ENCODE assay signal across 1 cellular context in the genomic region with DNA sequence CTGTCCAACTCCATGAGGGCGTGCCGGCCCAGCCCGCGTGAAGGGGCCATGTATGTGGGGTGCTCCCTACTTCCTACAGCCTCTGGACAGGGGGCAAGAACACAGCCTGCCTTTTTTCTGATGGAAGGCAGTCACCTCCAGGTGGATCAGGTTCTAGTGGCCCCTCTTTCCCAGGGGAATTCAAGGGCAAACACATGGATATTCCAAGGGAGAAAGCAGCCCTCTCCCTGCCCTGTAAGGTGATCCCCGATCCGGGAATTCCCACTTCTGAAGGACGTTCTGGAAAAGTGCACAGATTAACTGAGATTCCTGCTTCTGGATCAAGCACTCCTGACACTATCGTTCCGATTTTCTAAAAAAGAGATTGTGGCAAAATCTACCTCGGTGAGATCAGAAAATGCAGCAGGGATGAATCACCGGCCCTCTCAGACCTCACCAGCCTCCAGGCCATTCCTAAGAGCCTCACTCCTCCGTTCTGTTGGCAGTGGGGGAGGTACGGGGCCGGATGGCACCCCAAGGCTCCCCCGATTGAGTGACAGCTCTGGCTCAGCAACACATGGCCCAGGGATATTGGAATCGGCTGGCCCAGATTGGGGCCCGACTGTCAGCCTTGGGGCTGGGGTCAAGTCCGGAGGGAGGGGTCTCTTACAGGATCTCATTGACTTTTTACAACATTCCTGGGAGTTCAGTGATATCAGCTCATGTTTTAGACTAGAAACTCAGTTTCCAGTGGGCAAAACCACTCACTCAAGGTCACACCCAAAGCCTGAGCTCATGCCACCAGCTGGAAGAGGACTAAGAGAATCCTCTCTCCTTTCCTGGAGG.
TF ChIP-seq lines count a peak whose summit lies in the region.

No MANE protein-coding gene starts in this region.

TF ChIP-seq in HepG2, 621 proteins besides CTCF, POLR2A, EP300 and RAD21 (continued from another document and continues in another):
- TF ChIP-seq, protein P1, sequence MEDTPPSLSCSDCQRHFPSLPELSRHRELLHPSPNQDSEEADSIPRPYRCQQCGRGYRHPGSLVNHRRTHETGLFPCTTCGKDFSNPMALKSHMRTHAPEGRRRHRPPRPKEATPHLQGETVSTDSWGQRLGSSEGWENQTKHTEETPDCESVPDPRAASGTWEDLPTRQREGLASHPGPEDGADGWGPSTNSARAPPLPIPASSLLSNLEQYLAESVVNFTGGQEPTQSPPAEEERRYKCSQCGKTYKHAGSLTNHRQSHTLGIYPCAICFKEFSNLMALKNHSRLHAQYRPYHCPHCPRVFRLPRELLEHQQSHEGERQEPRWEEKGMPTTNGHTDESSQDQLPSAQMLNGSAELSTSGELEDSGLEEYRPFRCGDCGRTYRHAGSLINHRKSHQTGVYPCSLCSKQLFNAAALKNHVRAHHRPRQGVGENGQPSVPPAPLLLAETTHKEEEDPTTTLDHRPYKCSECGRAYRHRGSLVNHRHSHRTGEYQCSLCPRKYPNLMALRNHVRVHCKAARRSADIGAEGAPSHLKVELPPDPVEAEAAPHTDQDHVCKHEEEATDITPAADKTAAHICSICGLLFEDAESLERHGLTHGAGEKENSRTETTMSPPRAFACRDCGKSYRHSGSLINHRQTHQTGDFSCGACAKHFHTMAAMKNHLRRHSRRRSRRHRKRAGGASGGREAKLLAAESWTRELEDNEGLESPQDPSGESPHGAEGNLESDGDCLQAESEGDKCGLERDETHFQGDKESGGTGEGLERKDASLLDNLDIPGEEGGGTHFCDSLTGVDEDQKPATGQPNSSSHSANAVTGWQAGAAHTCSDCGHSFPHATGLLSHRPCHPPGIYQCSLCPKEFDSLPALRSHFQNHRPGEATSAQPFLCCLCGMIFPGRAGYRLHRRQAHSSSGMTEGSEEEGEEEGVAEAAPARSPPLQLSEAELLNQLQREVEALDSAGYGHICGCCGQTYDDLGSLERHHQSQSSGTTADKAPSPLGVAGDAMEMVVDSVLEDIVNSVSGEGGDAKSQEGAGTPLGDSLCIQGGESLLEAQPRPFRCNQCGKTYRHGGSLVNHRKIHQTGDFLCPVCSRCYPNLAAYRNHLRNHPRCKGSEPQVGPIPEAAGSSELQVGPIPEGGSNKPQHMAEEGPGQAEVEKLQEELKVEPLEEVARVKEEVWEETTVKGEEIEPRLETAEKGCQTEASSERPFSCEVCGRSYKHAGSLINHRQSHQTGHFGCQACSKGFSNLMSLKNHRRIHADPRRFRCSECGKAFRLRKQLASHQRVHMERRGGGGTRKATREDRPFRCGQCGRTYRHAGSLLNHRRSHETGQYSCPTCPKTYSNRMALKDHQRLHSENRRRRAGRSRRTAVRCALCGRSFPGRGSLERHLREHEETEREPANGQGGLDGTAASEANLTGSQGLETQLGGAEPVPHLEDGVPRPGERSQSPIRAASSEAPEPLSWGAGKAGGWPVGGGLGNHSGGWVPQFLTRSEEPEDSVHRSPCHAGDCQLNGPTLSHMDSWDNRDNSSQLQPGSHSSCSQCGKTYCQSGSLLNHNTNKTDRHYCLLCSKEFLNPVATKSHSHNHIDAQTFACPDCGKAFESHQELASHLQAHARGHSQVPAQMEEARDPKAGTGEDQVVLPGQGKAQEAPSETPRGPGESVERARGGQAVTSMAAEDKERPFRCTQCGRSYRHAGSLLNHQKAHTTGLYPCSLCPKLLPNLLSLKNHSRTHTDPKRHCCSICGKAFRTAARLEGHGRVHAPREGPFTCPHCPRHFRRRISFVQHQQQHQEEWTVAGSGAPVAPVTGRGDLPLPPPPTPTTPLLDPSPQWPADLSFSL (CRISPR knock-in tag; IDR thresholded peaks at IDR 0.05) = no peak
- TF ChIP-seq HMGA1 (CRISPR knock-in tag; conservative IDR thresholded peaks at IDR 0.05) (no peak), NAIF1 (CRISPR knock-in tag; IDR thresholded peaks at IDR 0.05; ENCODE audit: borderline replicate concordance) (no peak; the same call in 1 of the 2 replicates), ZNF224 (CRISPR knock-in tag; IDR thresholded peaks at IDR 0.05) (no peak), ZNF577 (CRISPR knock-in tag; IDR thresholded peaks at IDR 0.05; ENCODE audit: borderline replicate concordance, low read depth) (no peak), SKI (IDR thresholded peaks at IDR 0.05; ENCODE audit: partially characterized antibody) (no peak), GFI1 (CRISPR knock-in tag; IDR thresholded peaks at IDR 0.05; ENCODE audit: borderline replicate concordance) (peak; percentile 59; the same call in 1 of the 2 replicates), NCOA5 (CRISPR knock-in tag; IDR thresholded peaks at IDR 0.05) (no peak), ZFP37 (CRISPR knock-in tag; IDR thresholded peaks at IDR 0.05; ENCODE audit: borderline replicate concordance) (no peak), PRMT3 (CRISPR knock-in tag; IDR thresholded peaks at IDR 0.05; ENCODE audit: borderline replicate concordance, low read depth) (0 out of 2 replicates have a peak, but pooled peaks have one; percentile 33), HNF4G (IDR thresholded peaks at IDR 0.05; ENCODE audit: borderline replicate concordance, low read depth, low read length) (no peak), HNF4G (CRISPR knock-in tag; IDR thresholded peaks at IDR 0.05; ENCODE audit: borderline replicate concordance, low read depth) (no peak), SP4 (CRISPR knock-in tag; IDR thresholded peaks at IDR 0.05) (no peak), FOXA1 (IDR thresholded peaks at IDR 0.05) (no peak), FOXA1 (CRISPR knock-in tag; IDR thresholded peaks at IDR 0.05) (no peak), ZNF101 (CRISPR knock-in tag; IDR thresholded peaks at IDR 0.05; ENCODE audit: borderline replicate concordance, low read depth) (no peak), CHD4 (IDR thresholded peaks at IDR 0.05; ENCODE audit: borderline replicate concordance, low read length) (peak; percentile 18; the same call in 1 of the 2 replicates), ZNF598 (CRISPR knock-in tag; IDR thresholded peaks at IDR 0.05; ENCODE audit: borderline replicate concordance) (no peak; the same call in 1 of the 2 replicates), ZMYM4 (CRISPR knock-in tag; IDR thresholded peaks at IDR 0.05) (peak; percentile 41; the same call in 1 of the 2 replicates), FOXA3 (CRISPR knock-in tag; IDR thresholded peaks at IDR 0.05) (no peak), ZNF30 (CRISPR knock-in tag; IDR thresholded peaks at IDR 0.05) (peak; percentile 85; the same call in 1 of the 2 replicates), ZNF558 (CRISPR knock-in tag; IDR thresholded peaks at IDR 0.05; ENCODE audit: borderline replicate concordance) (no peak), ZNF589 (CRISPR knock-in tag; conservative IDR thresholded peaks at IDR 0.05) (no peak), SETDB1 (CRISPR knock-in tag; IDR thresholded peaks at IDR 0.05; ENCODE audit: borderline replicate concordance) (no peak)
- TF ChIP-seq, protein P2, sequence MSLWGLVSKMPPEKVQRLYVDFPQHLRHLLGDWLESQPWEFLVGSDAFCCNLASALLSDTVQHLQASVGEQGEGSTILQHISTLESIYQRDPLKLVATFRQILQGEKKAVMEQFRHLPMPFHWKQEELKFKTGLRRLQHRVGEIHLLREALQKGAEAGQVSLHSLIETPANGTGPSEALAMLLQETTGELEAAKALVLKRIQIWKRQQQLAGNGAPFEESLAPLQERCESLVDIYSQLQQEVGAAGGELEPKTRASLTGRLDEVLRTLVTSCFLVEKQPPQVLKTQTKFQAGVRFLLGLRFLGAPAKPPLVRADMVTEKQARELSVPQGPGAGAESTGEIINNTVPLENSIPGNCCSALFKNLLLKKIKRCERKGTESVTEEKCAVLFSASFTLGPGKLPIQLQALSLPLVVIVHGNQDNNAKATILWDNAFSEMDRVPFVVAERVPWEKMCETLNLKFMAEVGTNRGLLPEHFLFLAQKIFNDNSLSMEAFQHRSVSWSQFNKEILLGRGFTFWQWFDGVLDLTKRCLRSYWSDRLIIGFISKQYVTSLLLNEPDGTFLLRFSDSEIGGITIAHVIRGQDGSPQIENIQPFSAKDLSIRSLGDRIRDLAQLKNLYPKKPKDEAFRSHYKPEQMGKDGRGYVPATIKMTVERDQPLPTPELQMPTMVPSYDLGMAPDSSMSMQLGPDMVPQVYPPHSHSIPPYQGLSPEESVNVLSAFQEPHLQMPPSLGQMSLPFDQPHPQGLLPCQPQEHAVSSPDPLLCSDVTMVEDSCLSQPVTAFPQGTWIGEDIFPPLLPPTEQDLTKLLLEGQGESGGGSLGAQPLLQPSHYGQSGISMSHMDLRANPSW (CRISPR knock-in tag; IDR thresholded peaks at IDR 0.05; ENCODE audit: borderline replicate concordance) = no peak
- TF ChIP-seq, protein P3, sequence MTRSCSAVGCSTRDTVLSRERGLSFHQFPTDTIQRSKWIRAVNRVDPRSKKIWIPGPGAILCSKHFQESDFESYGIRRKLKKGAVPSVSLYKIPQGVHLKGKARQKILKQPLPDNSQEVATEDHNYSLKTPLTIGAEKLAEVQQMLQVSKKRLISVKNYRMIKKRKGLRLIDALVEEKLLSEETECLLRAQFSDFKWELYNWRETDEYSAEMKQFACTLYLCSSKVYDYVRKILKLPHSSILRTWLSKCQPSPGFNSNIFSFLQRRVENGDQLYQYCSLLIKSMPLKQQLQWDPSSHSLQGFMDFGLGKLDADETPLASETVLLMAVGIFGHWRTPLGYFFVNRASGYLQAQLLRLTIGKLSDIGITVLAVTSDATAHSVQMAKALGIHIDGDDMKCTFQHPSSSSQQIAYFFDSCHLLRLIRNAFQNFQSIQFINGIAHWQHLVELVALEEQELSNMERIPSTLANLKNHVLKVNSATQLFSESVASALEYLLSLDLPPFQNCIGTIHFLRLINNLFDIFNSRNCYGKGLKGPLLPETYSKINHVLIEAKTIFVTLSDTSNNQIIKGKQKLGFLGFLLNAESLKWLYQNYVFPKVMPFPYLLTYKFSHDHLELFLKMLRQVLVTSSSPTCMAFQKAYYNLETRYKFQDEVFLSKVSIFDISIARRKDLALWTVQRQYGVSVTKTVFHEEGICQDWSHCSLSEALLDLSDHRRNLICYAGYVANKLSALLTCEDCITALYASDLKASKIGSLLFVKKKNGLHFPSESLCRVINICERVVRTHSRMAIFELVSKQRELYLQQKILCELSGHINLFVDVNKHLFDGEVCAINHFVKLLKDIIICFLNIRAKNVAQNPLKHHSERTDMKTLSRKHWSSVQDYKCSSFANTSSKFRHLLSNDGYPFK (CRISPR knock-in tag; IDR thresholded peaks at IDR 0.05; ENCODE audit: borderline replicate concordance) = no peak
- TF ChIP-seq, protein P4, sequence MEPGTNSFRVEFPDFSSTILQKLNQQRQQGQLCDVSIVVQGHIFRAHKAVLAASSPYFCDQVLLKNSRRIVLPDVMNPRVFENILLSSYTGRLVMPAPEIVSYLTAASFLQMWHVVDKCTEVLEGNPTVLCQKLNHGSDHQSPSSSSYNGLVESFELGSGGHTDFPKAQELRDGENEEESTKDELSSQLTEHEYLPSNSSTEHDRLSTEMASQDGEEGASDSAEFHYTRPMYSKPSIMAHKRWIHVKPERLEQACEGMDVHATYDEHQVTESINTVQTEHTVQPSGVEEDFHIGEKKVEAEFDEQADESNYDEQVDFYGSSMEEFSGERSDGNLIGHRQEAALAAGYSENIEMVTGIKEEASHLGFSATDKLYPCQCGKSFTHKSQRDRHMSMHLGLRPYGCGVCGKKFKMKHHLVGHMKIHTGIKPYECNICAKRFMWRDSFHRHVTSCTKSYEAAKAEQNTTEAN (CRISPR knock-in tag; conservative IDR thresholded peaks at IDR 0.05) = no peak
- TF ChIP-seq, protein P5, sequence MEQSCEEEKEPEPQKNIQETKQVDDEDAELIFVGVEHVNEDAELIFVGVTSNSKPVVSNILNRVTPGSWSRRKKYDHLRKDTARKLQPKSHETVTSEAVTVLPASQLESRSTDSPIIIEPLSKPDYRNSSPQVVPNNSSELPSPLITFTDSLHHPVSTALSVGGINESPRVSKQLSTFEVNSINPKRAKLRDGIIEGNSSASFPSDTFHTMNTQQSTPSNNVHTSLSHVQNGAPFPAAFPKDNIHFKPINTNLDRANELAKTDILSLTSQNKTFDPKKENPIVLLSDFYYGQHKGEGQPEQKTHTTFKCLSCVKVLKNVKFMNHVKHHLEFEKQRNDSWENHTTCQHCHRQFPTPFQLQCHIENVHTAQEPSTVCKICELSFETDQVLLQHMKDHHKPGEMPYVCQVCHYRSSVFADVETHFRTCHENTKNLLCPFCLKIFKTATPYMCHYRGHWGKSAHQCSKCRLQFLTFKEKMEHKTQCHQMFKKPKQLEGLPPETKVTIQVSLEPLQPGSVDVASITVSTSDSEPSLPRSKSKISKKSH (CRISPR knock-in tag; IDR thresholded peaks at IDR 0.05; ENCODE audit: borderline replicate concordance) = no peak
- TF ChIP-seq, protein P6, sequence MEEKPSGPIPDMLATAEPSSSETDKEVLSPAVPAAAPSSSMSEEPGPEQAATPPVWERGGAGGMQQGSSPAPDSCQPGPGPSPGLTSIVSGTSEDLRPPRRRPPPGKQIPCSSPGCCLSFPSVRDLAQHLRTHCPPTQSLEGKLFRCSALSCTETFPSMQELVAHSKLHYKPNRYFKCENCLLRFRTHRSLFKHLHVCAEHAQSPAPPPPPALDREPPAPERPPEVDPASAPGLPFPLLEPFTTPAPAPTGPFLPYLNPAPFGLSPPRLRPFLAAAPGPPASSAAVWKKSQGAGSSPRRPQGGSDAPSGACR (CRISPR knock-in tag; IDR thresholded peaks at IDR 0.05) = no peak
- TF ChIP-seq, protein P7, sequence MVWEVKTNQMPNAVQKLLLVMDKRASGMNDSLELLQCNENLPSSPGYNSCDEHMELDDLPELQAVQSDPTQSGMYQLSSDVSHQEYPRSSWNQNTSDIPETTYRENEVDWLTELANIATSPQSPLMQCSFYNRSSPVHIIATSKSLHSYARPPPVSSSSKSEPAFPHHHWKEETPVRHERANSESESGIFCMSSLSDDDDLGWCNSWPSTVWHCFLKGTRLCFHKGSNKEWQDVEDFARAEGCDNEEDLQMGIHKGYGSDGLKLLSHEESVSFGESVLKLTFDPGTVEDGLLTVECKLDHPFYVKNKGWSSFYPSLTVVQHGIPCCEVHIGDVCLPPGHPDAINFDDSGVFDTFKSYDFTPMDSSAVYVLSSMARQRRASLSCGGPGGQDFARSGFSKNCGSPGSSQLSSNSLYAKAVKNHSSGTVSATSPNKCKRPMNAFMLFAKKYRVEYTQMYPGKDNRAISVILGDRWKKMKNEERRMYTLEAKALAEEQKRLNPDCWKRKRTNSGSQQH (CRISPR knock-in tag; IDR thresholded peaks at IDR 0.05; ENCODE audit: low read depth) = no peak
- TF ChIP-seq, protein P8, sequence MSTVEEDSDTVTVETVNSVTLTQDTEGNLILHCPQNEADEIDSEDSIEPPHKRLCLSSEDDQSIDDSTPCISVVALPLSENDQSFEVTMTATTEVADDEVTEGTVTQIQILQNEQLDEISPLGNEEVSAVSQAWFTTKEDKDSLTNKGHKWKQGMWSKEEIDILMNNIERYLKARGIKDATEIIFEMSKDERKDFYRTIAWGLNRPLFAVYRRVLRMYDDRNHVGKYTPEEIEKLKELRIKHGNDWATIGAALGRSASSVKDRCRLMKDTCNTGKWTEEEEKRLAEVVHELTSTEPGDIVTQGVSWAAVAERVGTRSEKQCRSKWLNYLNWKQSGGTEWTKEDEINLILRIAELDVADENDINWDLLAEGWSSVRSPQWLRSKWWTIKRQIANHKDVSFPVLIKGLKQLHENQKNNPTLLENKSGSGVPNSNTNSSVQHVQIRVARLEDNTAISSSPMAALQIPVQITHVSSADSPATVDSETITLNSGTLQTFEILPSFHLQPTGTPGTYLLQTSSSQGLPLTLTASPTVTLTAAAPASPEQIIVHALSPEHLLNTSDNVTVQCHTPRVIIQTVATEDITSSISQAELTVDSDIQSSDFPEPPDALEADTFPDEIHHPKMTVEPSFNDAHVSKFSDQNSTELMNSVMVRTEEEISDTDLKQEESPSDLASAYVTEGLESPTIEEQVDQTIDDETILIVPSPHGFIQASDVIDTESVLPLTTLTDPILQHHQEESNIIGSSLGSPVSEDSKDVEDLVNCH (CRISPR knock-in tag; IDR thresholded peaks at IDR 0.05) = 0 out of 2 replicates have a peak, but pooled peaks have one; percentile 15
